Comparison of ENCODE assay signal across 30 cellular contexts in the genomic region with DNA sequence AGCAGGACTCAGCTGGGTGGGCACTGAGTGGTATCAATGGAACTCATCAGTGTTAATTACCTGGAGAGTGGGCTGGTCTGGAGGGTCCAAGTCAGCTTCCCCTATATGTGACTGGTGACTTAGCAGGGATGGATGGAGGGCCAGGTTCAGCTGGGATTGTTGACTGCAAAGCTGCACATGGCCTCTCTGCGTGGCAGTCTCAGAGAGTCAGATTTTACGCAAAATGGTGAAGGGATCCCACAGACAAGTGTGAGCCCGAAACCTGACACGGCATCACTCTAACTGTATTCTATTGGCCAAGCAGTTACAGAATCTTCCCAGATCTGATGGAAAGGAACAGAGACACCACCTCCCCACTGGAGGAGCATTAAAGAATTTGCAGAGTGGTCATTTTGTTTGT.
"Had no signal": no experiment of that assay in that cellular context is flagged by ENCODE, and none has a peak within 500 bp of the region (broad histone marks: within the 10 kb centered on the region; RNA-seq: fewer than 3 reads in every experiment).

No MANE protein-coding gene starts in this region.

- H3K36me3 ChIP-seq: neutrophil, ovary, right lobe of liver, sigmoid colon, stomach, thoracic aorta, thyroid gland, tibial nerve, upper lobe of right lung, uterus had no signal

- H3K27ac Mint-ChIP-seq: naive thymus-derived CD8-positive, alpha-beta T cell; natural killer cell treated with Interleukin-12 subunit alpha and Interleukin-12 subunit beta and Interleukin-15 and Interleukin-18, amount 100 ng/mL, for 72 hours; nephron progenitor cell; progenitor cell of endocrine pancreas; stimulated activated effector memory CD8-positive, alpha-beta T cell treated with anti-CD3 and anti-CD28 coated beads, Interleukin-12 subunit alpha, Interleukin-12 subunit beta, amount 100 ng/mL, for 72 hours; stimulated activated naive B cell treated with anti-CD40 and anti-IgM and Interleukin-4, amounts not matched to agents 10 μg/mL and 1 μg/mL and 100 μg/mL, for 72 hours; stimulated activated naive CD8-positive, alpha-beta T cell treated with anti-CD3 and anti-CD28 coated beads, Interleukin-15, Interleukin-2, amounts not matched to agents 100 ng/mL and 50 ng/mL, for 24 hours; type B pancreatic cell had no signal

- H3K4me3 ChIP-seq: ovary, psoas muscle, right lobe of liver, sigmoid colon, stomach, thoracic aorta, thyroid gland, tibial nerve, upper lobe of right lung, uterus had no signal

- H3K36me3 Mint-ChIP-seq: stimulated activated effector memory CD8-positive, alpha-beta T cell treated with anti-CD3 and anti-CD28 coated beads, Interleukin-12 subunit alpha, Interleukin-12 subunit beta, amount 100 ng/mL, for 72 hours; stimulated activated naive B cell treated with anti-CD40 and anti-IgM and Interleukin-4, amounts not matched to agents 10 μg/mL and 1 μg/mL and 100 μg/mL, for 72 hours; type B pancreatic cell had no signal

- H3K4me1 ChIP-seq: parathyroid adenoma, psoas muscle, right lobe of liver, thyroid gland, upper lobe of right lung, uterus had no signal

- H3K27me3 Mint-ChIP-seq: natural killer cell treated with Interleukin-12 subunit alpha and Interleukin-12 subunit beta and Interleukin-15 and Interleukin-18, amount 100 ng/mL, for 72 hours; stimulated activated naive B cell treated with anti-CD40 and anti-IgM and Interleukin-4, amounts not matched to agents 10 μg/mL and 1 μg/mL and 100 μg/mL, for 72 hours; stimulated activated naive CD8-positive, alpha-beta T cell treated with anti-CD3 and anti-CD28 coated beads, Interleukin-15, Interleukin-2, amounts not matched to agents 100 ng/mL and 50 ng/mL, for 24 hours; type B pancreatic cell had no signal

- H3K9me3 ChIP-seq: neutrophil, ovary, thyroid gland, uterus had no signal

- H3K27me3 ChIP-seq: neutrophil, ovary, right lobe of liver, sigmoid colon, stomach, thyroid gland, tibial nerve, upper lobe of right lung, uterus had no signal

- H3K4me3 Mint-ChIP-seq: naive thymus-derived CD8-positive, alpha-beta T cell; natural killer cell treated with Interleukin-12 subunit alpha and Interleukin-12 subunit beta and Interleukin-15 and Interleukin-18, amount 100 ng/mL, for 72 hours; nephron progenitor cell; neural crest cell; stimulated activated effector memory CD8-positive, alpha-beta T cell treated with anti-CD3 and anti-CD28 coated beads, Interleukin-12 subunit alpha, Interleukin-12 subunit beta, amount 100 ng/mL, for 72 hours; stimulated activated naive B cell treated with anti-CD40 and anti-IgM and Interleukin-4, amounts not matched to agents 10 μg/mL and 1 μg/mL and 100 μg/mL, for 72 hours; stimulated activated naive CD8-positive, alpha-beta T cell treated with anti-CD3 and anti-CD28 coated beads, Interleukin-15, Interleukin-2, amounts not matched to agents 100 ng/mL and 50 ng/mL, for 24 hours; type B pancreatic cell had no signal

- DNase-seq: naive thymus-derived CD8-positive, alpha-beta T cell; nephron progenitor cell; nucleus accumbens; ovary; posterior cingulate gyrus; psoas muscle; right cardiac atrium; right lobe of liver; sigmoid colon; small intestine; stimulated activated CD4-positive, alpha-beta T cell treated with anti-CD3 and anti-CD28 coated beads, Interleukin-15, amount 100 ng/mL, for 24 hours; stimulated activated CD4-positive, alpha-beta T cell treated with anti-CD3 and anti-CD28 coated beads, Interleukin-2, amount 100 ng/mL, for 24 hours; stimulated activated CD4-positive, alpha-beta T cell treated with anti-CD3 and anti-CD28 coated beads, Interleukin-2, amount 100 ng/mL, for 48 hours; stimulated activated CD4-positive, alpha-beta T cell treated with anti-CD3 and anti-CD28 coated beads, Interleukin-4, amount 100 ng/mL, for 24 hours; stimulated activated naive B cell treated with anti-CD40 and anti-IgM and Interleukin-4, amounts not matched to agents 10 μg/mL and 1 μg/mL and 100 μg/mL, for 72 hours; stimulated activated naive CD4-positive, alpha-beta T cell treated with Interleukin-2 at 50 U/mL for 16 hours; stomach; thyroid gland; upper lobe of right lung; uterus had no signal

- H3K27ac ChIP-seq: neutrophil, ovary, parathyroid adenoma, psoas muscle, right lobe of liver, sigmoid colon, stomach, thoracic aorta, thyroid gland, tibial nerve, upper lobe of right lung, uterus had no signal

- H3K4me1 Mint-ChIP-seq: stimulated activated effector memory CD8-positive, alpha-beta T cell treated with anti-CD3 and anti-CD28 coated beads, Interleukin-12 subunit alpha, Interleukin-12 subunit beta, amount 100 ng/mL, for 72 hours; stimulated activated naive B cell treated with anti-CD40 and anti-IgM and Interleukin-4, amounts not matched to agents 10 μg/mL and 1 μg/mL and 100 μg/mL, for 72 hours had no signal
